8 cellular contexts compared by ENCODE assay signal in genomic region chr4:47032405-47033106, GRCh38. TPM values are rescaled to one million over a fixed set of nuclear protein-coding genes. Genes with fewer than 3 reads are reported as not detected.
DNase-seq lines count a peak whose midpoint lies in the region; ATAC-seq, FAIRE-seq and TF ChIP-seq lines count a peak whose summit lies in the region.

No MANE protein-coding gene starts in this region.

- no peak overlapping the region for H3K4me3 ChIP-seq in PC-3 (ENCODE audit: low read length)

- H3K36me3 ChIP-seq in PC-3 (ENCODE audit: low read depth, low read length) = no peaks in the 10 kb centered on the region

- H3K9me2 ChIP-seq in PC-3 (replicated peaks; ENCODE audit: low read length) = no peaks in the 10 kb centered on the region

- intact Hi-C loops in PC-3 (cut with micrococcal nuclease) = no loop called here
- intact Hi-C loops in left ventricle myocardium superior (cut with micrococcal nuclease) = loop anchor here (10.0 kb wide), 1 partner anchor 188 kb away; no protein-coding TSS in a partner anchor
- intact Hi-C loops in posterior vena cava (cut with DNase I) = no loop called here

- no peak overlapping the region for H2AFZ ChIP-seq in PC-3 (ENCODE audit: low read length)

- peaks cover 31% of the 10 kb centered on the region for H3K27me3 ChIP-seq in PC-3 (ENCODE audit: low read length)

- H3K27ac ChIP-seq in PC-3 (ENCODE audit: low read length) = no peak overlapping the region
- peak overlapping the region; percentile 81 for H3K27ac ChIP-seq in angular gyrus (ENCODE audit: low read depth, low read length)

- H3K79me2 ChIP-seq in PC-3 (ENCODE audit: low read length) = no peaks in the 10 kb centered on the region

- no peaks in the 10 kb centered on the region for H3K4me1 ChIP-seq in PC-3 (ENCODE audit: insufficient read depth, low read length)

- FAIRE-seq in D721Med (lab: Jason Lieb, UNC) = no peak

- H3K9ac ChIP-seq in PC-3 (ENCODE audit: low read length) = no peak overlapping the region

- no peaks in the 10 kb centered on the region for H4K20me1 ChIP-seq in PC-3 (ENCODE audit: low read length)

- POLR2A ChIA-PET in PC-3 (lab: Charles Lee; ENCODE audit: unreplicated experiment) = no interaction called here

- H3K9me3 ChIP-seq in PC-3 (ENCODE audit: low read length) = no peaks in the 10 kb centered on the region

- CTCF ChIA-PET in PC-3 (lab: Charles Lee) = no interaction called here

- no peaks in the 10 kb centered on the region for H3F3A ChIP-seq in PC-3 (ENCODE audit: low read length, unreplicated experiment)

- peak; percentile 32 for DNase-seq in D721Med (ENCODE audit: insufficient read length, low spot score)
- DNase-seq in PC-3 = no peak
- DNase-seq in left ventricle myocardium superior = peak; percentile 80
- DNase-seq in posterior vena cava (ENCODE audit: low spot score) = peak; percentile 78
- no peak for DNase-seq in iPS-NIHi7 (ENCODE audit: extremely low spot score)

- no TSS peak for BruUV-seq in PC-3 (replicated peaks; lab: Mats Ljungman, UMichigan)

- no peak overlapping the region for H3K4me2 ChIP-seq in PC-3 (ENCODE audit: low read length)

- TF ChIP-seq CTCF in D721Med (IDR thresholded peaks at IDR 0.05; ENCODE audit: insufficient read depth, missing control alignments) = peak; percentile 81
- TF ChIP-seq CTCF in PC-3 (conservative IDR thresholded peaks at IDR 0.05; ENCODE audit: low read depth, low read length) = peak; percentile 39; the same call in 1 of the 2 replicates

- ATAC-seq in GM19463 (IDR thresholded peaks at IDR 0.05; ENCODE audit: unreplicated experiment) (peak; percentile 92), HG03520 (IDR thresholded peaks at IDR 0.05; ENCODE audit: unreplicated experiment) (peak; percentile 89), PC-3 (no peak), left ventricle myocardium superior (peak; percentile 96)

RNA-seq across cellular contexts. Expression of gene GABRB1, which starts 1.2 kb away (rescaled TPM):
- total RNA-seq in PC-3 (2014; rRNA removed) (not detected in 2 replicates), left ventricle myocardium superior (4.0 TPM), posterior vena cava (not detected)

RNA-seq across cellular contexts. Expression of gene GABRA4, which starts 39.2 kb away (rescaled TPM):
- total RNA-seq in PC-3 (2014; rRNA removed) = not detected in 2 replicates
- 16.5 TPM for total RNA-seq in left ventricle myocardium superior
- total RNA-seq in posterior vena cava = not detected

Comparison
In these comparisons a context has a peak if more than half of its experiments do, and no peak if none do; other contexts are left out.
1. DNase-seq: peak in D721Med (single experiment), left ventricle myocardium superior (single experiment) and posterior vena cava (single experiment); none in PC-3 (single experiment) and iPS-NIHi7 (single experiment).
2. RNA of gene GABRA4, which starts 39.2 kb away (total RNA-seq): 16.5 TPM in left ventricle myocardium superior (single experiment); not detected in PC-3 and not detected in posterior vena cava; every median in the first group is over 10 times any median in the second.